ENCODE assay signal across 22 cellular contexts in genomic region chr16:80592273-80592672, GRCh38. TPM values are rescaled to one million over a fixed set of nuclear protein-coding genes. Genes with fewer than 3 reads are reported as not detected.
"Had no signal": no experiment of that assay in that cellular context is flagged by ENCODE, and none has a peak within 500 bp of the region (broad histone marks: within the 10 kb centered on the region; RNA-seq: fewer than 3 reads in every experiment).

No MANE protein-coding gene starts in this region.

- H2AFZ ChIP-seq: hepatocyte had no signal

- H3K27ac Mint-ChIP-seq: endodermal cell, nephron, progenitor cell of endocrine pancreas had no signal

- H3K27ac ChIP-seq: coronary artery, hepatocyte, pancreas had no signal

- DNase-seq: effector CD4-positive, alpha-beta T cell; endodermal cell; foreskin melanocyte; head of caudate nucleus; kidney; left cardiac atrium; mammary epithelial cell; occipital lobe; pancreas; right cardiac atrium; stimulated activated CD4-positive, alpha-beta T cell treated with anti-CD3 and anti-CD28 coated beads, Interleukin-2, amount 100 ng/mL, for 48 hours; stimulated activated naive CD4-positive, alpha-beta T cell treated with Interleukin-2 at 50 U/mL for 16 hours; trophoblast cell had no signal

- H3K9me3 ChIP-seq: pancreas had no signal

- H3K9me3 Mint-ChIP-seq: endodermal cell had no signal

- H3K4me1 ChIP-seq: pancreas had no signal

- H3K27me3 Mint-ChIP-seq: progenitor cell of endocrine pancreas had no signal

- H3K4me3 Mint-ChIP-seq: endodermal cell, nephron had no signal

- H3K79me2 ChIP-seq: hepatocyte had no signal

- H3K4me1 Mint-ChIP-seq: endodermal cell had no signal

- H3K36me3 ChIP-seq: pancreas had no signal

- H3K4me2 ChIP-seq: hepatocyte, smooth muscle cell had no signal

- H3K4me3 ChIP-seq: coronary artery, hepatocyte, pancreas, smooth muscle cell had no signal

- ATAC-seq: left cardiac atrium, pancreas, right cardiac atrium had no signal

- FAIRE-seq: endothelial cell of umbilical vein, kidney, pancreas had no signal

- H3K27me3 ChIP-seq: hepatocyte, pancreas had no signal

RNA-seq across cellular contexts. Expression of gene DYNLRB2, which starts 51.5 kb away (rescaled TPM):
- total RNA-seq: dermis microvascular lymphatic vessel endothelial cell, endodermal cell, endothelial cell of umbilical vein, hepatocyte, left cardiac atrium, mesenteric fat pad, mononuclear cell had no signal
- polyA plus RNA-seq: endothelial cell of umbilical vein, mammary epithelial cell, right cardiac atrium, smooth muscle cell had no signal
